ENCODE assay signal across 8 cellular contexts in genomic region chr16:29804455-29805231, GRCh38. TPM values are rescaled to one million over a fixed set of nuclear protein-coding genes. Genes with fewer than 3 reads are reported as not detected.
DNase-seq lines count a peak whose midpoint lies in the region; ATAC-seq and TF ChIP-seq lines count a peak whose summit lies in the region.

No MANE protein-coding gene starts in this region.

- ATAC-seq in PC-3 (no peak), GM19023 (IDR thresholded peaks at IDR 0.05; ENCODE audit: unreplicated experiment) (no peak), GM21515 (IDR thresholded peaks at IDR 0.05; ENCODE audit: unreplicated experiment) (no peak)

- H3K9me3 ChIP-seq in GM23248 (ENCODE audit: low read depth) (no peaks in the 10 kb centered on the region), PC-3 (ENCODE audit: low read length) (no peaks in the 10 kb centered on the region), mucosa of rectum (ENCODE audit: control insufficient read depth in 2 of 2, low read length in 2 of 2) (no peaks in the 10 kb centered on the region)

- peak overlapping the region; percentile 75 for H3K27ac ChIP-seq in GM23248
- H3K27ac ChIP-seq in PC-3 (ENCODE audit: low read length) = peak overlapping the region; percentile 75
- peak overlapping the region; percentile 96 to 99 for H3K27ac ChIP-seq in mucosa of rectum (ENCODE audit: low read depth in 2 of 2, low read length in 2 of 2)

- WGBS in GM23248 (ENCODE audit: low coverage in 1 of 2, low lambda C conversion rate in 2 of 2, missing lambda C conversion rate in 2 of 2), 2 experiments = 4 to 8% methylated on average over 15 to 26 of the region's 26 CpGs

- H3K79me2 ChIP-seq in GM23248 (ENCODE audit: insufficient read depth) = peaks cover 18% of the 10 kb centered on the region
- H3K79me2 ChIP-seq in PC-3 (ENCODE audit: low read length) = peaks cover 26% of the 10 kb centered on the region

- in situ Hi-C loops in GM23248 (cut with MboI) = no loop called here

- H3K9me2 ChIP-seq in GM23248 (ENCODE audit: insufficient read depth) (no peaks in the 10 kb centered on the region), PC-3 (replicated peaks; ENCODE audit: low read length) (no peaks in the 10 kb centered on the region)

- H3K4me3 ChIP-seq in BJ (ENCODE audit: low read depth, low read length) = peak overlapping the region; percentile 53
- H3K4me3 ChIP-seq in GM23248 = peak overlapping the region; percentile 70
- peak overlapping the region; percentile 68 for H3K4me3 ChIP-seq in PC-3 (ENCODE audit: low read length)
- H3K4me3 ChIP-seq in mucosa of rectum (ENCODE audit: low read length in 2 of 2) = peak overlapping the region; percentile 80 to 93

- BruUV-seq in PC-3 (replicated peaks; lab: Mats Ljungman, UMichigan) = TSS peak; percentile 83

- intact Hi-C loops in PC-3 (cut with micrococcal nuclease) = loop anchor here (5.0 kb wide), 1 partner anchor 102 kb away; no protein-coding TSS in a partner anchor

- H3K4me1 ChIP-seq in GM23248 (ENCODE audit: insufficient read depth) (peaks cover 11% of the 10 kb centered on the region), PC-3 (ENCODE audit: insufficient read depth, low read length) (peaks cover 22% of the 10 kb centered on the region), mucosa of rectum (ENCODE audit: control insufficient read depth in 2 of 2, insufficient read depth in 2 of 2, low read length in 2 of 2) (peaks cover 21 to 24% of the 10 kb centered on the region in 2 donors)

- peak overlapping the region; percentile 54 for H3K4me2 ChIP-seq in GM23248 (ENCODE audit: unreplicated experiment)
- peak overlapping the region; percentile 89 for H3K4me2 ChIP-seq in PC-3 (ENCODE audit: low read length)

- H3K36me3 ChIP-seq in BJ (ENCODE audit: control insufficient read depth, insufficient read depth, low read length) (peaks cover 10% of the 10 kb centered on the region), GM23248 (ENCODE audit: low read depth) (no peaks in the 10 kb centered on the region), PC-3 (ENCODE audit: low read depth, low read length) (peaks cover 13% of the 10 kb centered on the region; the same call in 1 of the 2 replicates), mucosa of rectum (ENCODE audit: control insufficient read depth in 2 of 2, insufficient read depth in 2 of 2, low read length in 2 of 2) (peaks cover 27 to 34% of the 10 kb centered on the region in 2 donors)

- TF ChIP-seq CTCF in BJ (IDR thresholded peaks at IDR 0.05; ENCODE audit: insufficient read depth, low read depth, low read length) (no peak), PC-3 (conservative IDR thresholded peaks at IDR 0.05; ENCODE audit: low read depth, low read length) (no peak)

- DNase-seq in BJ (ENCODE audit: low read depth) (no peak), GM23248 (peak; percentile 71), PC-3 (no peak), dermis blood vessel endothelial cell (peak; percentile 44), cortex of kidney (lab: John Stamatoyannopoulos, UW) (no peak)

- CTCF ChIA-PET in BJ (lab: Yijun Ruan, JAX) (interaction anchor here (0.6 to 5.4 kb wide), 6 partner anchors 11 to 228 kb away, joined by 3 to 35 read pairs (median 8); partner anchors contain the start of genes KIF22 and PAGR1), PC-3 (lab: Charles Lee) (interaction anchor here (0.6 to 0.9 kb wide), 2 partner anchors 12 to 44 kb away, joined by 3 read pairs; no protein-coding TSS in a partner anchor)

- H3F3A ChIP-seq in GM23248 (ENCODE audit: insufficient read depth) (peaks cover 24% of the 10 kb centered on the region), PC-3 (ENCODE audit: low read length, unreplicated experiment) (no peaks in the 10 kb centered on the region)

- no peaks in the 10 kb centered on the region for H4K20me1 ChIP-seq in GM23248 (ENCODE audit: insufficient read depth)
- 0 out of 2 replicates have a peak, but pooled peaks cover 6% of the 10 kb centered on the region for H4K20me1 ChIP-seq in PC-3 (ENCODE audit: low read length)

- POLR2A ChIA-PET in BJ (lab: Charles Lee) = interaction anchor here (1.1 kb wide), 1 partner anchor 16 kb away, joined by 4 read pairs; the partner anchor contains the start of gene MVP
- POLR2A ChIA-PET in PC-3 (lab: Charles Lee; ENCODE audit: unreplicated experiment) = interaction anchor here (0.6 to 0.7 kb wide), 3 partner anchors 12 to 84 kb away, joined by 3 to 12 read pairs (median 4); no protein-coding TSS in a partner anchor

- H2AFZ ChIP-seq in GM23248 = peak overlapping the region; percentile 34
- peak overlapping the region; percentile 61 for H2AFZ ChIP-seq in PC-3 (ENCODE audit: low read length)

- H3K9ac ChIP-seq in GM23248 (peak overlapping the region; percentile 82), PC-3 (ENCODE audit: low read length) (peak overlapping the region; percentile 79), mucosa of rectum (ENCODE audit: low read depth in 1 of 2, low read length in 2 of 2) (peak overlapping the region; percentile 85 to 96)

- H3K27me3 ChIP-seq in BJ (ENCODE audit: control insufficient read depth, insufficient read depth, low read length) (no peaks in the 10 kb centered on the region), GM23248 (replicated peaks; ENCODE audit: insufficient read depth) (no peaks in the 10 kb centered on the region), PC-3 (ENCODE audit: low read length) (no peaks in the 10 kb centered on the region), mucosa of rectum (ENCODE audit: control insufficient read depth in 2 of 2, insufficient read depth in 2 of 2, low read length in 2 of 2) (no peaks in the 10 kb centered on the region)

RNA-seq across cellular contexts. Expression of gene MAZ, which starts 1.7 kb away (rescaled TPM):
- polyA plus RNA-seq in BJ (2011; rRNA removed) (105 and 172 TPM in 2 replicates), GM23248 (2016; fragmentation: Nextera tagmentation; extraction: Ambion mirVana) (74.5 and 76.8 TPM in 2 replicates)
- 160 and 209 TPM in 2 replicates for polyA minus RNA-seq in BJ (2011; rRNA and poly(A)+ RNA removed)
- 169 and 215 TPM in 2 replicates for total RNA-seq in GM23248 (2014; rRNA removed; shearing (Covaris generic))
- total RNA-seq in PC-3 (2014; rRNA removed) (279 and 358 TPM in 2 replicates), dermis blood vessel endothelial cell (130 and 265 TPM in 2 replicates)

RNA-seq across cellular contexts. Expression of gene PRRT2, which starts 7.3 kb away (rescaled TPM):
- polyA plus RNA-seq in BJ (2011; rRNA removed) (4.5 and 7.6 TPM in 2 replicates), GM23248 (2016; fragmentation: Nextera tagmentation; extraction: Ambion mirVana) (1.3 and 2.1 TPM in 2 replicates)
- 1.9 and 2.4 TPM in 2 replicates for polyA minus RNA-seq in BJ (2011; rRNA and poly(A)+ RNA removed)
- 0.43 and 4.0 TPM in 2 replicates for total RNA-seq in GM23248 (2014; rRNA removed; shearing (Covaris generic))
- total RNA-seq in PC-3 (2014; rRNA removed) (0.35 and 0.40 TPM in 2 replicates), dermis blood vessel endothelial cell (0.68 TPM in 1 of 2 replicates, not detected in the other)

RNA-seq across cellular contexts. Expression of gene PAGR1, which starts 11.3 kb away (rescaled TPM):
- 13.9 and 15.6 TPM in 2 replicates for polyA plus RNA-seq in BJ (2011; rRNA removed)
- polyA minus RNA-seq in BJ (2011; rRNA and poly(A)+ RNA removed) = 2.3 and 3.1 TPM in 2 replicates
- total RNA-seq in GM23248 (2014; rRNA removed; shearing (Covaris generic)) = 23.6 and 30.6 TPM in 2 replicates
- polyA plus RNA-seq in GM23248 (2016; fragmentation: Nextera tagmentation; extraction: Ambion mirVana) = 17.5 and 19.3 TPM in 2 replicates
- total RNA-seq in PC-3 (2014; rRNA removed) = 53.8 and 76.7 TPM in 2 replicates
- 23.5 and 30.1 TPM in 2 replicates for total RNA-seq in dermis blood vessel endothelial cell

RNA-seq across cellular contexts. Expression of gene KIF22, which starts 14.1 kb away (rescaled TPM):
- polyA plus RNA-seq in BJ (2011; rRNA removed) (43.0 and 68.3 TPM in 2 replicates), GM23248 (2016; fragmentation: Nextera tagmentation; extraction: Ambion mirVana) (39.5 and 41.8 TPM in 2 replicates)
- polyA minus RNA-seq in BJ (2011; rRNA and poly(A)+ RNA removed) = 47.6 and 85.6 TPM in 2 replicates
- 28.7 and 30.4 TPM in 2 replicates for total RNA-seq in GM23248 (2014; rRNA removed; shearing (Covaris generic))
- total RNA-seq in PC-3 (2014; rRNA removed) (87.6 and 93.1 TPM in 2 replicates), dermis blood vessel endothelial cell (26.7 and 76.9 TPM in 2 replicates)

RNA-seq across cellular contexts. Expression of gene MVP, which starts 15.6 kb away (rescaled TPM):
- polyA plus RNA-seq in BJ (2011; rRNA removed) = 219 and 368 TPM in 2 replicates
- 477 and 753 TPM in 2 replicates for polyA minus RNA-seq in BJ (2011; rRNA and poly(A)+ RNA removed)
- total RNA-seq in GM23248 (2014; rRNA removed; shearing (Covaris generic)) = 272 and 296 TPM in 2 replicates
- polyA plus RNA-seq in GM23248 (2016; fragmentation: Nextera tagmentation; extraction: Ambion mirVana) = 230 and 235 TPM in 2 replicates
- 27.3 and 36.1 TPM in 2 replicates for total RNA-seq in PC-3 (2014; rRNA removed)
- 222 and 262 TPM in 2 replicates for total RNA-seq in dermis blood vessel endothelial cell

Comparison
In these comparisons a context has a peak if more than half of its experiments do, and no peak if none do; other contexts are left out.
1. DNase-seq: peak in GM23248 (single experiment) and dermis blood vessel endothelial cell (single experiment); none in BJ (single experiment), PC-3 (single experiment) and cortex of kidney (single experiment).
2. Peak in every context shown above with its lines, with median percentiles within 50 percentile points of each other: H3K4me3 ChIP-seq, H3K27ac ChIP-seq and H3K9ac ChIP-seq.